In the genomic region with DNA sequence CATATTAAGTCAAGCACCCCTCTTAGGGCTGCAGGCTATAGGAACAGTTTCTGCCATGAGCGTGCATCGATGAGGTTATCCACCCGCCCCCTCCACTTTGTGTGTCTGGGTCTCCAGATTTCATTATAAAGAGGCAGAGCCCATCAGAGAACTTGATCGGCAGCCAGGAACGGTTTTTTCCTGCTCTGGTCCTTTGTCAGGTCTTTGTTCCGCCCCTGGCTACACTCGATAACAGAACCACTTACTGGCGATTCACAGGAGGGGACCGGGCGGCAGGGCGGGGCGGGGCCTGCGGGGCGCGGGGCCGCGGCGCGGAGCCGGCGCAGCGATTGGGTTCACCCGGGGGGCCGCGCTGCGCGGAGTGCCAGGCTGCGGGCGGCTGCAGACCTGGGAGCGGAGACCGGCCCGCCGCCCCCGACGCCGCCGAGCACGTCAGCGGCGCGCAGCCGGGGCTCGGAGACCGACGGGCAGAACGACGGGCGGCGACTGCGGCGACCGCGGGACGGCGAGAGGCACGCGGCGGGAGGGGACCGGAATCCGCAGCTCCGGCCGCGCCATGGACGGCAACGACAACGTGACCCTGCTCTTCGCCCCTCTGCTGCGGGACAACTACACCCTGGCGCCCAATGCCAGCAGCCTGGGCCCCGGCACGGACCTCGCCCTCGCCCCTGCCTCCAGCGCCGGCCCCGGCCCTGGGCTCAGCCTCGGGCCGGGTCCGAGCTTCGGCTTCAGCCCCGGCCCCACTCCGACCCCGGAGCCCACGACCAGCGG, we compare ENCODE assay signal across 8 cellular contexts. TPM values are rescaled to one million over a fixed set of nuclear protein-coding genes. Genes with fewer than 3 reads are reported as not detected.
DNase-seq lines count a peak whose midpoint lies in the region; ATAC-seq and TF ChIP-seq lines count a peak whose summit lies in the region.

A gene with protein sequence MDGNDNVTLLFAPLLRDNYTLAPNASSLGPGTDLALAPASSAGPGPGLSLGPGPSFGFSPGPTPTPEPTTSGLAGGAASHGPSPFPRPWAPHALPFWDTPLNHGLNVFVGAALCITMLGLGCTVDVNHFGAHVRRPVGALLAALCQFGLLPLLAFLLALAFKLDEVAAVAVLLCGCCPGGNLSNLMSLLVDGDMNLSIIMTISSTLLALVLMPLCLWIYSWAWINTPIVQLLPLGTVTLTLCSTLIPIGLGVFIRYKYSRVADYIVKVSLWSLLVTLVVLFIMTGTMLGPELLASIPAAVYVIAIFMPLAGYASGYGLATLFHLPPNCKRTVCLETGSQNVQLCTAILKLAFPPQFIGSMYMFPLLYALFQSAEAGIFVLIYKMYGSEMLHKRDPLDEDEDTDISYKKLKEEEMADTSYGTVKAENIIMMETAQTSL (plus strand): TSS at position 338 of the 771 bp plus-strand sequence. CDS start 219 bp downstream, at position 557.

- H3K4me3 Mint-ChIP-seq in activated CD4-positive, alpha-beta memory T cell treated with anti-CD3 and anti-CD28 coated beads, Interleukin-2, amount 10 ng/mL, durations not matched to agents 7 days and 5 days, result peak within 1 kb of the TSS; percentile 23
- H3K4me3 Mint-ChIP-seq in stimulated activated naive CD8-positive, alpha-beta T cell treated with anti-CD3 and anti-CD28 coated beads, Interleukin-15, Interleukin-2, amounts not matched to agents 100 ng/mL and 50 ng/mL, for 24 hours, result peak within 1 kb of the TSS; percentile 76

- H3K36me3 ChIP-seq in HUES64 (ENCODE audit: insufficient read depth, low read length) (no peaks in the 10 kb centered on the region), iPS DF 6.9 (ENCODE audit: control insufficient read depth, insufficient read depth, low read length) (no peaks in the 10 kb centered on the region), MM.1S (replicated peaks; ENCODE audit: insufficient read depth, low read length) (no peaks in the 10 kb centered on the region)

- peaks cover 61% of the 10 kb centered on the region for H3K27me3 Mint-ChIP-seq in activated CD4-positive, alpha-beta memory T cell treated with anti-CD3 and anti-CD28 coated beads, Interleukin-2, amount 10 ng/mL, durations not matched to agents 7 days and 5 days
- H3K27me3 Mint-ChIP-seq in stimulated activated naive CD8-positive, alpha-beta T cell treated with anti-CD3 and anti-CD28 coated beads, Interleukin-15, Interleukin-2, amounts not matched to agents 100 ng/mL and 50 ng/mL, for 24 hours, result peaks cover 68% of the 10 kb centered on the region

- H3K4me1 ChIP-seq in HUES64 (ENCODE audit: insufficient read depth, low read length) (peaks cover 10% of the 10 kb centered on the region), iPS DF 6.9 (ENCODE audit: control insufficient read depth, insufficient read depth, low read length) (peaks cover 1% of the 10 kb centered on the region; the same call in 1 of the 2 replicates), MM.1S (ENCODE audit: low read length) (no peaks in the 10 kb centered on the region)

- no peaks in the 10 kb centered on the region for H3K79me2 ChIP-seq in MM.1S (ENCODE audit: low read length)

- H3K9me3 Mint-ChIP-seq in activated CD4-positive, alpha-beta memory T cell treated with anti-CD3 and anti-CD28 coated beads, Interleukin-2, amount 10 ng/mL, durations not matched to agents 7 days and 5 days, result no peaks in the 10 kb centered on the region
- H3K9me3 Mint-ChIP-seq in stimulated activated naive CD8-positive, alpha-beta T cell treated with anti-CD3 and anti-CD28 coated beads, Interleukin-15, Interleukin-2, amounts not matched to agents 100 ng/mL and 50 ng/mL, for 24 hours, result no peaks in the 10 kb centered on the region

- H3K4me2 ChIP-seq in MM.1S (ENCODE audit: low read depth, low read length), result no peak within 1 kb of the TSS

- H3K27me3 ChIP-seq in HUES64 (ENCODE audit: insufficient read depth, low read length), result peaks cover 69% of the 10 kb centered on the region
- H3K27me3 ChIP-seq in iPS DF 6.9 (ENCODE audit: control insufficient read depth, insufficient read depth, low read length), result peaks cover 24% of the 10 kb centered on the region
- H3K27me3 ChIP-seq in MM.1S (replicated peaks; ENCODE audit: insufficient read depth, low read length), result no peaks in the 10 kb centered on the region

- H3K4me3 ChIP-seq in HUES64 (ENCODE audit: low read length) (peak within 1 kb of the TSS; percentile 53), iPS DF 6.9 (ENCODE audit: low read length) (peak within 1 kb of the TSS; percentile 52; the same call in 1 of the 2 replicates), MM.1S (ENCODE audit: low read length) (no peak within 1 kb of the TSS)

- CTCF ChIA-PET in activated CD4-positive, alpha-beta memory T cell treated with anti-CD3 and anti-CD28 coated beads, Interleukin-2, amount 10 ng/mL, durations not matched to agents 7 days and 5 days (lab: Charles Lee), result no interaction called here

- DNase-seq in D341Med (ENCODE audit: low spot score) (peak; percentile 91), iPS DF 6.9 (ENCODE audit: low read depth, low spot score) (no peak), MM.1S (no peak)
- no peak for DNase-seq in activated CD4-positive, alpha-beta memory T cell treated with anti-CD3 and anti-CD28 coated beads, Interleukin-2, amount 10 ng/mL, durations not matched to agents 7 days and 5 days
- no peak for DNase-seq in activated CD4-positive, alpha-beta T cell treated with anti-CD3 and anti-CD28 coated beads for 1 hour

- 2% methylated on average over 85 of the region's 85 CpGs for WGBS in HUES64
- no CpG with 5 or more reads among the region's 85 CpGs for WGBS in iPS DF 6.9 (ENCODE audit: insufficient coverage, insufficient read length)

- H3K27ac ChIP-seq in HUES64 (ENCODE audit: low read depth, low read length) (no peak within 1 kb of the TSS), iPS DF 6.9 (ENCODE audit: low read length) (no peak within 1 kb of the TSS), MM.1S (ENCODE audit: low read length) (no peak within 1 kb of the TSS)

- no peak within 1 kb of the TSS for H3K27ac Mint-ChIP-seq in activated CD4-positive, alpha-beta memory T cell treated with anti-CD3 and anti-CD28 coated beads, Interleukin-2, amount 10 ng/mL, durations not matched to agents 7 days and 5 days
- peak within 1 kb of the TSS; percentile 23 for H3K27ac Mint-ChIP-seq in stimulated activated naive CD8-positive, alpha-beta T cell treated with anti-CD3 and anti-CD28 coated beads, Interleukin-15, Interleukin-2, amounts not matched to agents 100 ng/mL and 50 ng/mL, for 24 hours

- H3K4me1 Mint-ChIP-seq in activated CD4-positive, alpha-beta memory T cell treated with anti-CD3 and anti-CD28 coated beads, Interleukin-2, amount 10 ng/mL, durations not matched to agents 7 days and 5 days, result peaks cover 16% of the 10 kb centered on the region
- peaks cover 14% of the 10 kb centered on the region for H3K4me1 Mint-ChIP-seq in stimulated activated naive CD8-positive, alpha-beta T cell treated with anti-CD3 and anti-CD28 coated beads, Interleukin-15, Interleukin-2, amounts not matched to agents 100 ng/mL and 50 ng/mL, for 24 hours (ENCODE audit: low read depth)

- no peaks in the 10 kb centered on the region for H3F3A ChIP-seq in MM.1S (ENCODE audit: insufficient read depth, low read length)

- H3K9me3 ChIP-seq in HUES64 (ENCODE audit: insufficient read depth, low read depth, low read length) (no peaks in the 10 kb centered on the region), iPS DF 6.9 (ENCODE audit: control insufficient read depth, insufficient read depth, low read length) (no peaks in the 10 kb centered on the region), MM.1S (replicated peaks; ENCODE audit: insufficient read depth, low read length) (no peaks in the 10 kb centered on the region)

- H3K36me3 Mint-ChIP-seq in activated CD4-positive, alpha-beta memory T cell treated with anti-CD3 and anti-CD28 coated beads, Interleukin-2, amount 10 ng/mL, durations not matched to agents 7 days and 5 days (ENCODE audit: low read depth), result no peaks in the 10 kb centered on the region
- H3K36me3 Mint-ChIP-seq in stimulated activated naive CD8-positive, alpha-beta T cell treated with anti-CD3 and anti-CD28 coated beads, Interleukin-15, Interleukin-2, amounts not matched to agents 100 ng/mL and 50 ng/mL, for 24 hours (ENCODE audit: low read depth), result no peaks in the 10 kb centered on the region

- no peaks in the 10 kb centered on the region for H4K20me1 ChIP-seq in MM.1S (ENCODE audit: insufficient read depth, low read length)

- POLR2A ChIA-PET in activated CD4-positive, alpha-beta memory T cell treated with anti-CD3 and anti-CD28 coated beads, Interleukin-2, amount 10 ng/mL, durations not matched to agents 7 days and 5 days (lab: Charles Lee), result no interaction called here

- no peak within 1 kb of the TSS for H2AFZ ChIP-seq in MM.1S (ENCODE audit: low read length)

- no peak for TF ChIP-seq CTCF in MM.1S (IDR thresholded peaks at IDR 0.05; ENCODE audit: low read length)

- peak within 1 kb of the TSS; percentile 65 for H3K9ac ChIP-seq in HUES64 (ENCODE audit: low read depth, low read length)
- no peak within 1 kb of the TSS for H3K9ac ChIP-seq in MM.1S (ENCODE audit: low read length)

- no peak for ATAC-seq in GM18519 (IDR thresholded peaks at IDR 0.05; ENCODE audit: low FRiP score, unreplicated experiment)

- H3K9me2 ChIP-seq in MM.1S (replicated peaks; ENCODE audit: insufficient read depth, low read length), result no peaks in the 10 kb centered on the region

RNA-seq across cellular contexts. Expression of the gene that starts here (rescaled TPM):
- 3.5 TPM for polyA plus RNA-seq in HUES64 (2013, experiment 1 of 2)
- 3.4 TPM for polyA plus RNA-seq in HUES64 (2013, experiment 2 of 2)
- total RNA-seq in activated CD4-positive, alpha-beta memory T cell treated with anti-CD3 and anti-CD28 coated beads, Interleukin-2, amount 10 ng/mL, durations not matched to agents 7 days and 5 days, result not detected
